Comparison of ENCODE assay signal across 9 cellular contexts in the genomic region with DNA sequence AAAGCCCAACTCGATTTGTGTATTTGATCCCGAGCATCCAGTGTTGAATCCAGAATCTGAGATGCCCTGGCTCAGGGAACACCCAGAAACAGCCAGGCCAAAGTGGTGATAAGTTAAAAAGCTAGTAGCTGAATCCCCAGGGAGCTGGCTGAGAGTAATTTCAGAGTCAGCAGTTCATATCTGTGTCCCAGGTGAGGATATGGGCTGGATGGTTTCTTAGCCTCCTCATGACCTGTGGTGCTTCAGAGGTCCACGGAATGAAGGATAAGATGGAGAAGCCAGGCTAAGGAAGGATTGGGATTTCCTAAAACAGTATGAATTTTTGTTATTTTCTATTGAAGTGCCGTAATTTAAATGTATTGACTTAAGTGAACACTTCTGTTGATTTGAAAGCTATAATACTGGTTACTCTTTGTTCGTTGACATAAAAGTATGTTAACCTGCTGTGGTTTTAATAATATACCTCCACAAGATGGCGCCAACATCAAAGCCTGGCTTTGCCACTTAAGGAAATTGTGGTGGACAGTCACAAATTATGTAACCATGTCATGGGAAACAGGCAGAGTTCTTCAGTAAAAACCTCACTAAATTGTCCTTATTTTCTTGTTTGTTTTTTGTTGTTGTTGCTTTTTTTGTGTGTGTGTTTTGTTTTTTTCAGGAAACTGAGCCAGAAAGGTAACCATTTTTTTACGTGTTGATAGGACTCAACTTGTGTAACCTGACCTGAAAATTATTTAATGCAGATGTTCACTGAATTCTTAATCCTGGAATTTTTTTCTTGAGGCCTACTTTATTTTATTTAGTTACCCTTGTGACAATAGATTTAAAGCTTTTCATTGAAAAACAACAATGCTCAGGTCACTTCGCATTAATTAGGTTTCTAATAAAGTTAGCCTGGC. TPM values are rescaled to one million over a fixed set of nuclear protein-coding genes. Genes with fewer than 3 reads are reported as not detected.
DNase-seq lines count a peak whose midpoint lies in the region; ATAC-seq and TF ChIP-seq lines count a peak whose summit lies in the region.
"Had no signal": no experiment of that assay in that cellular context is flagged by ENCODE, and none has a peak within 500 bp of the region (broad histone marks: within the 10 kb centered on the region; RNA-seq: fewer than 3 reads in every experiment).

No MANE protein-coding gene starts in this region.

- DNase-seq in COLO829 (ENCODE audit: low spot score) (peak; percentile 44), PC-3 (peak; percentile 85), head of caudate nucleus (peak in 33 of 42 donors; percentile 21 to 87 (median 65)), putamen (ENCODE audit: low spot score) (peak; percentile 79), ACHN (no peak)
- peak; percentile 72 for DNase-seq in activated naive CD4-positive, alpha-beta T cell treated with anti-CD3 and anti-CD28 coated beads, Interleukin-2, amount 10 ng/mL, durations not matched to agents 7 days and 5 days

- POLR2A ChIA-PET in PC-3 (lab: Charles Lee; ENCODE audit: unreplicated experiment), result no interaction called here

- H2AFZ ChIP-seq in PC-3 (ENCODE audit: low read length), result no peak overlapping the region

- peak overlapping the region; percentile 35; the same call in 1 of the 2 replicates for H3K9ac ChIP-seq in PC-3 (ENCODE audit: low read length)

- peaks cover 46% of the 10 kb centered on the region for H3K36me3 Mint-ChIP-seq in activated naive CD4-positive, alpha-beta T cell treated with anti-CD3 and anti-CD28 coated beads, Interleukin-2, amount 10 ng/mL, durations not matched to agents 7 days and 5 days

- H3K9me2 ChIP-seq in PC-3 (replicated peaks; ENCODE audit: low read length), result no peaks in the 10 kb centered on the region

- H3K27ac Mint-ChIP-seq in activated naive CD4-positive, alpha-beta T cell treated with anti-CD3 and anti-CD28 coated beads, Interleukin-2, amount 10 ng/mL, durations not matched to agents 7 days and 5 days, result peak overlapping the region; percentile 44

- TF ChIP-seq CTCF in PC-3 (conservative IDR thresholded peaks at IDR 0.05; ENCODE audit: low read depth, low read length), result peak; percentile 79

- no peaks in the 10 kb centered on the region for H3K9me3 ChIP-seq in PC-3 (ENCODE audit: low read length)

- no peak for TF ChIP-seq EP300 in Ishikawa (IDR thresholded peaks at IDR 0.05; ENCODE audit: borderline replicate concordance)

- peaks cover 5% of the 10 kb centered on the region for H3F3A ChIP-seq in PC-3 (ENCODE audit: low read length, unreplicated experiment)

- H3K4me1 Mint-ChIP-seq in activated naive CD4-positive, alpha-beta T cell treated with anti-CD3 and anti-CD28 coated beads, Interleukin-2, amount 10 ng/mL, durations not matched to agents 7 days and 5 days, result peaks cover 16% of the 10 kb centered on the region

- no peak overlapping the region for H3K4me3 ChIP-seq in PC-3 (ENCODE audit: low read length)

- CTCF ChIA-PET in PC-3 (lab: Charles Lee), result interaction anchor here (0.6 to 1.2 kb wide), 7 partner anchors 23 to 655 kb away, joined by 3 to 15 read pairs (median 4); a partner anchor contains a TSS
- CTCF ChIA-PET in activated naive CD4-positive, alpha-beta T cell treated with anti-CD3 and anti-CD28 coated beads, Interleukin-2, amount 10 ng/mL, durations not matched to agents 7 days and 5 days (lab: Charles Lee), result interaction anchor here (0.7 to 4.1 kb wide), 25 partner anchors 8 to 639 kb away, joined by 3 to 59 read pairs (median 4); a partner anchor contains a TSS

- no peaks in the 10 kb centered on the region for H3K27me3 Mint-ChIP-seq in activated naive CD4-positive, alpha-beta T cell treated with anti-CD3 and anti-CD28 coated beads, Interleukin-2, amount 10 ng/mL, durations not matched to agents 7 days and 5 days

- no TSS peak for BruUV-seq in PC-3 (replicated peaks; lab: Mats Ljungman, UMichigan)

- no peaks in the 10 kb centered on the region for H4K20me1 ChIP-seq in PC-3 (ENCODE audit: low read length)

- H3K27me3 ChIP-seq in PC-3 (ENCODE audit: low read length), result no peaks in the 10 kb centered on the region

- in situ Hi-C loops in ACHN (cut with HindIII; ENCODE audit: low pct_ligation_motif_present, low pct_unique_long_range_greater_than_20kb, low sequenced_read_pairs), result no loop called here

- TF ChIP-seq RAD21 in Ishikawa (IDR thresholded peaks at IDR 0.05; ENCODE audit: low read depth), result peak; percentile 80

- H3K4me2 ChIP-seq in PC-3 (ENCODE audit: low read length), result peak overlapping the region; percentile 38; the same call in 1 of the 2 replicates

- intact Hi-C loops in PC-3 (cut with micrococcal nuclease), result loop anchor here (1.0 to 2.0 kb wide), 6 partner anchors 151 to 639 kb away; no protein-coding TSS in a partner anchor
- intact Hi-C loops in head of caudate nucleus (cut with DNase I), result loop anchor here (10.0 kb wide), 4 partner anchors 181 to 631 kb away; a partner anchor contains a TSS

- ATAC-seq in GM19438 (IDR thresholded peaks at IDR 0.05; ENCODE audit: low read depth, unreplicated experiment) (peak; percentile 47), PC-3 (peak; percentile 41)

- peaks cover 66% of the 10 kb centered on the region for H3K36me3 ChIP-seq in PC-3 (ENCODE audit: low read depth, low read length)

- peaks cover 28% of the 10 kb centered on the region for H3K4me1 ChIP-seq in PC-3 (ENCODE audit: insufficient read depth, low read length)

- H3K4me3 Mint-ChIP-seq in activated naive CD4-positive, alpha-beta T cell treated with anti-CD3 and anti-CD28 coated beads, Interleukin-2, amount 10 ng/mL, durations not matched to agents 7 days and 5 days, result no peak overlapping the region

- no peaks in the 10 kb centered on the region for H3K9me3 Mint-ChIP-seq in activated naive CD4-positive, alpha-beta T cell treated with anti-CD3 and anti-CD28 coated beads, Interleukin-2, amount 10 ng/mL, durations not matched to agents 7 days and 5 days

- peaks cover 92% of the 10 kb centered on the region for H3K79me2 ChIP-seq in PC-3 (ENCODE audit: low read length)

- peak overlapping the region; percentile 57 for H3K27ac ChIP-seq in PC-3 (ENCODE audit: low read length)

TF ChIP-seq in Ishikawa, 13 proteins besides CTCF, POLR2A, EP300 and RAD21:
- TF ChIP-seq YY1 (IDR thresholded peaks at IDR 0.05; ENCODE audit: low read depth), result no peak
- no peak for TF ChIP-seq CREB1 (IDR thresholded peaks at IDR 0.05; ENCODE audit: low read depth)
- TF ChIP-seq TEAD4 (IDR thresholded peaks at IDR 0.05), result no peak
- 0 out of 2 replicates have a peak, but pooled peaks have one; percentile 13 for TF ChIP-seq CEBPB (IDR thresholded peaks at IDR 0.05)
TF ChIP-seq in Ishikawa: peak in this region for 1.

RNA-seq across cellular contexts. Expression of a gene that starts 11.4 kb away (rescaled TPM):
- total RNA-seq in PC-3 (2014; rRNA removed), result 33.7 and 34.7 TPM in 2 replicates
- total RNA-seq: SK-MEL-5 had no signal
